In genomic region chr11:34667810-34668582, GRCh38 we compare ENCODE assay signal across 1 cellular context.
TF ChIP-seq lines count a peak whose summit lies in the region.

No MANE protein-coding gene starts in this region.

TF ChIP-seq in HepG2, 621 proteins besides CTCF, POLR2A, EP300 and RAD21 (continued from another document and continues in another):
- TF ChIP-seq, protein P1, sequence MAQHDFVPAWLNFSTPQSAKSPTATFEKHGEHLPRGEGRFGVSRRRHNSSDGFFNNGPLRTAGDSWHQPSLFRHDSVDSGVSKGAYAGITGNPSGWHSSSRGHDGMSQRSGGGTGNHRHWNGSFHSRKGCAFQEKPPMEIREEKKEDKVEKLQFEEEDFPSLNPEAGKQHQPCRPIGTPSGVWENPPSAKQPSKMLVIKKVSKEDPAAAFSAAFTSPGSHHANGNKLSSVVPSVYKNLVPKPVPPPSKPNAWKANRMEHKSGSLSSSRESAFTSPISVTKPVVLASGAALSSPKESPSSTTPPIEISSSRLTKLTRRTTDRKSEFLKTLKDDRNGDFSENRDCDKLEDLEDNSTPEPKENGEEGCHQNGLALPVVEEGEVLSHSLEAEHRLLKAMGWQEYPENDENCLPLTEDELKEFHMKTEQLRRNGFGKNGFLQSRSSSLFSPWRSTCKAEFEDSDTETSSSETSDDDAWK (CRISPR knock-in tag; IDR thresholded peaks at IDR 0.05) = no peak
- TF ChIP-seq ZBTB21 (CRISPR knock-in tag; IDR thresholded peaks at IDR 0.05) = no peak
- TF ChIP-seq JARID2 (CRISPR knock-in tag; IDR thresholded peaks at IDR 0.05; ENCODE audit: insufficient replicate concordance) = peak; percentile 43
- peak; percentile 50; the same call in 1 of the 2 replicates for TF ChIP-seq NCOA1 (CRISPR knock-in tag; IDR thresholded peaks at IDR 0.05)
- TF ChIP-seq DPF2 (CRISPR knock-in tag; IDR thresholded peaks at IDR 0.05; ENCODE audit: borderline replicate concordance, low read depth) = peak; percentile 63; the same call in 1 of the 2 replicates
- TF ChIP-seq ETV5 (CRISPR knock-in tag; IDR thresholded peaks at IDR 0.05; ENCODE audit: borderline replicate concordance) = peak; percentile 51; the same call in 1 of the 2 replicates
- no peak for TF ChIP-seq ZNF670 (CRISPR knock-in tag; IDR thresholded peaks at IDR 0.05; ENCODE audit: borderline replicate concordance)
- TF ChIP-seq ZNF557 (CRISPR knock-in tag; IDR thresholded peaks at IDR 0.05) = no peak
- no peak for TF ChIP-seq BRCA1 (CRISPR knock-in tag; IDR thresholded peaks at IDR 0.05)
- peak; percentile 72 for TF ChIP-seq ATF1 (CRISPR knock-in tag; IDR thresholded peaks at IDR 0.05)
- TF ChIP-seq, protein P2, sequence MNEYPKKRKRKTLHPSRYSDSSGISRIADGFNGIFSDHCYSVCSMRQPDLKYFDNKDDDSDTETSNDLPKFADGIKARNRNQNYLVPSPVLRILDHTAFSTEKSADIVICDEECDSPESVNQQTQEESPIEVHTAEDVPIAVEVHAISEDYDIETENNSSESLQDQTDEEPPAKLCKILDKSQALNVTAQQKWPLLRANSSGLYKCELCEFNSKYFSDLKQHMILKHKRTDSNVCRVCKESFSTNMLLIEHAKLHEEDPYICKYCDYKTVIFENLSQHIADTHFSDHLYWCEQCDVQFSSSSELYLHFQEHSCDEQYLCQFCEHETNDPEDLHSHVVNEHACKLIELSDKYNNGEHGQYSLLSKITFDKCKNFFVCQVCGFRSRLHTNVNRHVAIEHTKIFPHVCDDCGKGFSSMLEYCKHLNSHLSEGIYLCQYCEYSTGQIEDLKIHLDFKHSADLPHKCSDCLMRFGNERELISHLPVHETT (CRISPR knock-in tag; conservative IDR thresholded peaks at IDR 0.05) = 0 out of 2 replicates have a peak, but pooled peaks have one; percentile 59
- peak; percentile 77; the same call in 1 of the 2 replicates for TF ChIP-seq HMGXB3 (CRISPR knock-in tag; IDR thresholded peaks at IDR 0.05; ENCODE audit: borderline replicate concordance)
- TF ChIP-seq, protein P3, sequence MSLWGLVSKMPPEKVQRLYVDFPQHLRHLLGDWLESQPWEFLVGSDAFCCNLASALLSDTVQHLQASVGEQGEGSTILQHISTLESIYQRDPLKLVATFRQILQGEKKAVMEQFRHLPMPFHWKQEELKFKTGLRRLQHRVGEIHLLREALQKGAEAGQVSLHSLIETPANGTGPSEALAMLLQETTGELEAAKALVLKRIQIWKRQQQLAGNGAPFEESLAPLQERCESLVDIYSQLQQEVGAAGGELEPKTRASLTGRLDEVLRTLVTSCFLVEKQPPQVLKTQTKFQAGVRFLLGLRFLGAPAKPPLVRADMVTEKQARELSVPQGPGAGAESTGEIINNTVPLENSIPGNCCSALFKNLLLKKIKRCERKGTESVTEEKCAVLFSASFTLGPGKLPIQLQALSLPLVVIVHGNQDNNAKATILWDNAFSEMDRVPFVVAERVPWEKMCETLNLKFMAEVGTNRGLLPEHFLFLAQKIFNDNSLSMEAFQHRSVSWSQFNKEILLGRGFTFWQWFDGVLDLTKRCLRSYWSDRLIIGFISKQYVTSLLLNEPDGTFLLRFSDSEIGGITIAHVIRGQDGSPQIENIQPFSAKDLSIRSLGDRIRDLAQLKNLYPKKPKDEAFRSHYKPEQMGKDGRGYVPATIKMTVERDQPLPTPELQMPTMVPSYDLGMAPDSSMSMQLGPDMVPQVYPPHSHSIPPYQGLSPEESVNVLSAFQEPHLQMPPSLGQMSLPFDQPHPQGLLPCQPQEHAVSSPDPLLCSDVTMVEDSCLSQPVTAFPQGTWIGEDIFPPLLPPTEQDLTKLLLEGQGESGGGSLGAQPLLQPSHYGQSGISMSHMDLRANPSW (CRISPR knock-in tag; IDR thresholded peaks at IDR 0.05; ENCODE audit: borderline replicate concordance) = 0 out of 2 replicates have a peak, but pooled peaks have one; percentile 83
- TF ChIP-seq IKZF5 (CRISPR knock-in tag; IDR thresholded peaks at IDR 0.05) = peak; percentile 58; the same call in 1 of the 2 replicates
- peak; percentile 90 for TF ChIP-seq RARA (CRISPR knock-in tag; IDR thresholded peaks at IDR 0.05)
- TF ChIP-seq ZBTB7B (CRISPR knock-in tag; IDR thresholded peaks at IDR 0.05) = peak; percentile 35; the same call in 1 of the 2 replicates
- peak; percentile 72 for TF ChIP-seq FOSL2 (CRISPR knock-in tag; IDR thresholded peaks at IDR 0.05)
- TF ChIP-seq SMARCE1 (IDR thresholded peaks at IDR 0.05; ENCODE audit: borderline replicate concordance) = no peak
- TF ChIP-seq SP1 (IDR thresholded peaks at IDR 0.05) = no peak
- 0 out of 2 replicates have a peak, but pooled peaks have one; percentile 12 for TF ChIP-seq SP1 (CRISPR knock-in tag; IDR thresholded peaks at IDR 0.05)
- TF ChIP-seq ZNF660 (CRISPR knock-in tag; IDR thresholded peaks at IDR 0.05; ENCODE audit: borderline replicate concordance, low read depth) = no peak
- TF ChIP-seq, protein P4, sequence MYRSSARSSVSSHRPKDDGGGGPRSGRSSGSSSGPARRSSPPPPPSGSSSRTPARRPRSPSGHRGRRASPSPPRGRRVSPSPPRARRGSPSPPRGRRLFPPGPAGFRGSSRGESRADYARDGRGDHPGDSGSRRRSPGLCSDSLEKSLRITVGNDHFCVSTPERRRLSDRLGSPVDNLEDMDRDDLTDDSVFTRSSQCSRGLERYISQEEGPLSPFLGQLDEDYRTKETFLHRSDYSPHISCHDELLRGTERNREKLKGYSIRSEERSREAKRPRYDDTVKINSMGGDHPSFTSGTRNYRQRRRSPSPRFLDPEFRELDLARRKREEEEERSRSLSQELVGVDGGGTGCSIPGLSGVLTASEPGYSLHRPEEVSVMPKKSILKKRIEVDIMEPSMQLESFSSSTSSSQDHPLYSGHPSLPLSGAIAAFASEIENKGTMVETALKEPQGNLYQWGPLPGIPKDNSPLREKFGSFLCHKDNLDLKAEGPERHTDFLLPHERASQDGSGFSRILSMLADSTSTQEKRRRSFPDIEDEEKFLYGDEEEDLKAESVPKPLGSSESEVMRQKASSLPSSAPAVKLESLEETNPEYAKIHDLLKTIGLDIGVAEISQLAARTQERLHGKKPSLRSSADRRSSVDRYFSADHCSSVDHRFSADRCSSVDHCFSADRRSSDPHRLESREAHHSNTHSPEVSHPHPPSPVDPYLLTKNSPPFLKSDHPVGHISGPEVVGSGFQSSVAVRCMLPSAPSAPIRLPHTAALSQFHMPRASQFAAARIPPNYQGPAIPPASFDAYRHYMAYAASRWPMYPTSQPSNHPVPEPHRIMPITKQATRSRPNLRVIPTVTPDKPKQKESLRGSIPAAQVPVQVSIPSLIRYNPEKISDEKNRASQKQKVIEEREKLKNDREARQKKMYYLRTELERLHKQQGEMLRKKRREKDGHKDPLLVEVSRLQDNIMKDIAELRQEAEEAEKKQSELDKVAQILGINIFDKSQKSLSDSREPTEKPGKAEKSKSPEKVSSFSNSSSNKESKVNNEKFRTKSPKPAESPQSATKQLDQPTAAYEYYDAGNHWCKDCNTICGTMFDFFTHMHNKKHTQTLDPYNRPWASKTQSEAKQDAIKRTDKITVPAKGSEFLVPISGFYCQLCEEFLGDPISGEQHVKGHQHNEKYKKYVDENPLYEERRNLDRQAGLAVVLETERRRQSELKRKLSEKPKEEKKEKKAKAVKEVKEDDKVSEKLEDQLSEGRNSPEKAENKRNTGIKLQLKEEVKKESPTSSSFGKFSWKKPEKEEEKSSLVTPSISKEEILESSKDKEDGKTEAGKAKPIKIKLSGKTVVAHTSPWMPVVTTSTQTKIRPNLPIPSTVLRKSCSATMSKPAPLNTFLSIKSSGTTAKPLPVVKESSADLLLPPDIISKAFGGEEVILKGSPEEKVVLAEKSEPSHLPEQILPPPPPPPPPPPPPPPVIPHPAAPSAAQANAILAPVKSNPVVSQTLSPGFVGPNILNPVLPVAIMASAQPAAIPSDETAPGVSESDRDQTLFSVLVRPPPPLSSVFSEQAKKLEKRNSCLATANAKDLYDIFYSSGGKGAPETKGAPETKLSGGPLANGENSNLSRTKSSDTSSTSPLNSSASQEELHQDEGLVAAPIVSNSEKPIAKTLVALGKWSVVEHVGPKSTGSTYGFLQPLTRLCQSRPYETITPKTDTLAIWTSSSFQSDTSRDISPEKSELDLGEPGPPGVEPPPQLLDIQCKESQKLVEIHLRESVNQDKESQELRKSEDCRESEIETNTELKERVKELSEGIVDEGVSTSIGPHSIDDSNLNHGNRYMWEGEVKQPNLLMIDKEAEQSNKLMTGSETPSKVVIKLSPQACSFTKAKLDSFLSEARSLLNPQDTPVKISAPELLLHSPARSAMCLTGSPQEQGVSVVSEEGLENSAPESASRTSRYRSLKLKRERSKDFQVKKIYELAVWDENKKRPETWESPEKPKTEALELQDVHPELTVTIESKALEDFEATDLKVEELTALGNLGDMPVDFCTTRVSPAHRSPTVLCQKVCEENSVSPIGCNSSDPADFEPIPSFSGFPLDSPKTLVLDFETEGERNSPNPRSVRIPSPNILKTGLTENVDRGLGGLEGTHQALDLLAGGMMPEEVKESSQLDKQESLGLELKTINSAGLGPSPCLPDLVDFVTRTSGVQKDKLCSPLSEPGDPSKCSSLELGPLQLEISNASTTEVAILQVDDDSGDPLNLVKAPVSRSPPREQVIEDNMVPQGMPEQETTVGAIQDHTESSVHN (CRISPR knock-in tag; IDR thresholded peaks at IDR 0.05) = no peak
- TF ChIP-seq ZSCAN29 (CRISPR knock-in tag; conservative IDR thresholded peaks at IDR 0.05) = 0 out of 2 replicates have a peak, but pooled peaks have one; percentile 47
- TF ChIP-seq GATA4 (IDR thresholded peaks at IDR 0.05; ENCODE audit: borderline replicate concordance, low read depth) = peak; percentile 78; the same call in 1 of the 2 replicates
- TF ChIP-seq ZNF343 (CRISPR knock-in tag; IDR thresholded peaks at IDR 0.05) = peak; percentile 61; the same call in 1 of the 2 replicates
- peak; percentile 40; the same call in 1 of the 2 replicates for TF ChIP-seq HIC2 (CRISPR knock-in tag; IDR thresholded peaks at IDR 0.05; ENCODE audit: low read depth)
- 0 out of 2 replicates have a peak, but pooled peaks have one; percentile 23 for TF ChIP-seq NFE2L2 (IDR thresholded peaks at IDR 0.05; ENCODE audit: low read length)
- no peak for TF ChIP-seq GTF3A (CRISPR knock-in tag; conservative IDR thresholded peaks at IDR 0.05)
- no peak for TF ChIP-seq AGO1 (IDR thresholded peaks at IDR 0.05; ENCODE audit: low read depth, low read length, poor library complexity, severe bottlenecking)
- peak; percentile 76 for TF ChIP-seq ATF2 (CRISPR knock-in tag; IDR thresholded peaks at IDR 0.05)
- peak; percentile 90 for TF ChIP-seq RCOR2 (CRISPR knock-in tag; IDR thresholded peaks at IDR 0.05)
- TF ChIP-seq ATF7 (IDR thresholded peaks at IDR 0.05) = no peak
- TF ChIP-seq ATF7 (CRISPR knock-in tag; IDR thresholded peaks at IDR 0.05) = peak; percentile 29; the same call in 1 of the 2 replicates
- no peak for TF ChIP-seq RELA (CRISPR knock-in tag; IDR thresholded peaks at IDR 0.05)
- TF ChIP-seq ZFP1 (CRISPR knock-in tag; IDR thresholded peaks at IDR 0.05) = no peak
- TF ChIP-seq FOSL1 (CRISPR knock-in tag; IDR thresholded peaks at IDR 0.05; ENCODE audit: borderline replicate concordance) = no peak
